1 cellular context compared by ENCODE assay signal in the genomic region with DNA sequence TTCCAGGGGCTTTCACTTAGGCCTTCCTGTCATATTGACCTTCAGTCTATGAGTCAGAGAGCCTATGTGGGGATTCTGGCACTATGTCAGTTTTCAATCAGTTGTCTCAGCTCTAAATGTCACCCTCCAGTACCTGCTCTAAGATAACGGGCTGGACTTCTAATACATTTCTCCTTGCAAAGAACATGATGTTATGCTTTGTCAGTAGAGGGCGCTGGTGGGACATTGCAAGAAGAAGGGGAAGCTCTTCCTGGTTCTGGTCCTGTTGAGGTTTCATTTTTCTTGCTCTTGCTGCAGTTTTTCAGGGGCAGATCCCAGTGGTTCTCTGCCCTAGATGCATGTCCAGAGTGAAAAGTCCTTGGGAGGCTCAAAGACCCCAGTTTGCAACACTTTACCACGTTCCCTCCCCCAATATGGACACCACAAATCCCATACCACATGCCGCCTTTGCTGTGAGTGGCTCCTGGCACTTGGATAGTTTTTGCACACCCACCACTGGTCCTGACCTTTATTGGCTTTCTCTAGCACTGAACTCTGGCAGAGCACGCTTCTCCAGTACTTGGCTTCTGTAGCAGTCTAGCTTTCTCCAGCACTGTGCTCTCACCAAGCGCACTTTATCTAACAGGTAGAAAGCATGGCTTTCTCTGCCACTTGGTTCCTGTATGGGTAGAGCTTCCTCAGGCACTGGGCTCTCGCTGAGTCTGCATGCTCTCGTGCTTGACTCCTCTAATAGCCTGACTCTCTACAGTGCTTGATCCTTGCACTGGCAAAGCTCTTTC.
A peak's percentile ranks its signal among the peaks of the same experiment; 100 is the strongest.
TF ChIP-seq lines count a peak whose summit lies in the region.

No MANE protein-coding gene starts in this region.

TF ChIP-seq in HepG2, 621 proteins besides CTCF, POLR2A, EP300 and RAD21 (continued from another document and continues in another):
- peak; percentile 92; the same call in 1 of the 2 replicates for TF ChIP-seq KIAA2018 (CRISPR knock-in tag; IDR thresholded peaks at IDR 0.05; ENCODE audit: borderline replicate concordance)
- peak; percentile 28 for TF ChIP-seq JARID2 (CRISPR knock-in tag; IDR thresholded peaks at IDR 0.05; ENCODE audit: insufficient replicate concordance)
- peak; percentile 37; the same call in 1 of the 2 replicates for TF ChIP-seq ZNF780A (CRISPR knock-in tag; IDR thresholded peaks at IDR 0.05)
- TF ChIP-seq, protein P1, sequence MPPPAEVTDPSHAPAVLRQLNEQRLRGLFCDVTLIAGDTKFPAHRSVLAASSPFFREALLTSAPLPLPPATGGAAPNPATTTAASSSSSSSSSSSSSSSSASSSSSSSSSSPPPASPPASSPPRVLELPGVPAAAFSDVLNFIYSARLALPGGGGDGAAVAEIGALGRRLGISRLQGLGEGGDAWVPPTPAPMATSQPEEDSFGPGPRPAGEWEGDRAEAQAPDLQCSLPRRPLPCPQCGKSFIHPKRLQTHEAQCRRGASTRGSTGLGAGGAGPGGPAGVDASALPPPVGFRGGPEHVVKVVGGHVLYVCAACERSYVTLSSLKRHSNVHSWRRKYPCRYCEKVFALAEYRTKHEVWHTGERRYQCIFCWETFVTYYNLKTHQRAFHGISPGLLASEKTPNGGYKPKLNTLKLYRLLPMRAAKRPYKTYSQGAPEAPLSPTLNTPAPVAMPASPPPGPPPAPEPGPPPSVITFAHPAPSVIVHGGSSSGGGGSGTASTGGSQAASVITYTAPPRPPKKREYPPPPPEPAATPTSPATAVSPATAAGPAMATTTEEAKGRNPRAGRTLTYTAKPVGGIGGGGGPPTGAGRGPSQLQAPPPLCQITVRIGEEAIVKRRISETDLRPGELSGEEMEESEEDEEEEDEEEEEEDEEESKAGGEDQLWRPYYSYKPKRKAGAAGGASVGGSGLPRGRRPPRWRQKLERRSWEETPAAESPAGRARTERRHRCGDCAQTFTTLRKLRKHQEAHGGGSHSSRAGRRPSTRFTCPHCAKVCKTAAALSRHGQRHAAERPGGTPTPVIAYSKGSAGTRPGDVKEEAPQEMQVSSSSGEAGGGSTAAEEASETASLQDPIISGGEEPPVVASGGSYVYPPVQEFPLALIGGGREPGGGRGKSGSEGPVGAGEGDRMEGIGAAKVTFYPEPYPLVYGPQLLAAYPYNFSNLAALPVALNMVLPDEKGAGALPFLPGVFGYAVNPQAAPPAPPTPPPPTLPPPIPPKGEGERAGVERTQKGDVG (CRISPR knock-in tag; IDR thresholded peaks at IDR 0.05; ENCODE audit: borderline replicate concordance), result 0 out of 2 replicates have a peak, but pooled peaks have one; percentile 26
- no peak; the same call in 1 of the 2 replicates for TF ChIP-seq ZFY (CRISPR knock-in tag; IDR thresholded peaks at IDR 0.05)
- TF ChIP-seq, protein P2, sequence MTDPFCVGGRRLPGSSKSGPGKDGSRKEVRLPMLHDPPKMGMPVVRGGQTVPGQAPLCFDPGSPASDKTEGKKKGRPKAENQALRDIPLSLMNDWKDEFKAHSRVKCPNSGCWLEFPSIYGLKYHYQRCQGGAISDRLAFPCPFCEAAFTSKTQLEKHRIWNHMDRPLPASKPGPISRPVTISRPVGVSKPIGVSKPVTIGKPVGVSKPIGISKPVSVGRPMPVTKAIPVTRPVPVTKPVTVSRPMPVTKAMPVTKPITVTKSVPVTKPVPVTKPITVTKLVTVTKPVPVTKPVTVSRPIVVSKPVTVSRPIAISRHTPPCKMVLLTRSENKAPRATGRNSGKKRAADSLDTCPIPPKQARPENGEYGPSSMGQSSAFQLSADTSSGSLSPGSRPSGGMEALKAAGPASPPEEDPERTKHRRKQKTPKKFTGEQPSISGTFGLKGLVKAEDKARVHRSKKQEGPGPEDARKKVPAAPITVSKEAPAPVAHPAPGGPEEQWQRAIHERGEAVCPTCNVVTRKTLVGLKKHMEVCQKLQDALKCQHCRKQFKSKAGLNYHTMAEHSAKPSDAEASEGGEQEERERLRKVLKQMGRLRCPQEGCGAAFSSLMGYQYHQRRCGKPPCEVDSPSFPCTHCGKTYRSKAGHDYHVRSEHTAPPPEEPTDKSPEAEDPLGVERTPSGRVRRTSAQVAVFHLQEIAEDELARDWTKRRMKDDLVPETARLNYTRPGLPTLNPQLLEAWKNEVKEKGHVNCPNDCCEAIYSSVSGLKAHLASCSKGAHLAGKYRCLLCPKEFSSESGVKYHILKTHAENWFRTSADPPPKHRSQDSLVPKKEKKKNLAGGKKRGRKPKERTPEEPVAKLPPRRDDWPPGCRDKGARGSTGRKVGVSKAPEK (CRISPR knock-in tag; IDR thresholded peaks at IDR 0.05; ENCODE audit: borderline replicate concordance), result no peak
- TF ChIP-seq ZBTB1 (CRISPR knock-in tag; IDR thresholded peaks at IDR 0.05; ENCODE audit: borderline replicate concordance), result no peak
- TF ChIP-seq ZNF615 (CRISPR knock-in tag; IDR thresholded peaks at IDR 0.05; ENCODE audit: borderline replicate concordance), result no peak
- no peak for TF ChIP-seq ZNF567 (CRISPR knock-in tag; IDR thresholded peaks at IDR 0.05; ENCODE audit: borderline replicate concordance)
- no peak for TF ChIP-seq ZNF34 (CRISPR knock-in tag; IDR thresholded peaks at IDR 0.05; ENCODE audit: borderline replicate concordance)
- TF ChIP-seq, protein P3, sequence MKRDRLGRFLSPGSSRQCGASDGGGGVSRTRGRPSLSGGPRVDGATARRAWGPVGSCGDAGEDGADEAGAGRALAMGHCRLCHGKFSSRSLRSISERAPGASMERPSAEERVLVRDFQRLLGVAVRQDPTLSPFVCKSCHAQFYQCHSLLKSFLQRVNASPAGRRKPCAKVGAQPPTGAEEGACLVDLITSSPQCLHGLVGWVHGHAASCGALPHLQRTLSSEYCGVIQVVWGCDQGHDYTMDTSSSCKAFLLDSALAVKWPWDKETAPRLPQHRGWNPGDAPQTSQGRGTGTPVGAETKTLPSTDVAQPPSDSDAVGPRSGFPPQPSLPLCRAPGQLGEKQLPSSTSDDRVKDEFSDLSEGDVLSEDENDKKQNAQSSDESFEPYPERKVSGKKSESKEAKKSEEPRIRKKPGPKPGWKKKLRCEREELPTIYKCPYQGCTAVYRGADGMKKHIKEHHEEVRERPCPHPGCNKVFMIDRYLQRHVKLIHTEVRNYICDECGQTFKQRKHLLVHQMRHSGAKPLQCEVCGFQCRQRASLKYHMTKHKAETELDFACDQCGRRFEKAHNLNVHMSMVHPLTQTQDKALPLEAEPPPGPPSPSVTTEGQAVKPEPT (CRISPR knock-in tag; IDR thresholded peaks at IDR 0.05; ENCODE audit: low read depth), result no peak
- TF ChIP-seq ETV6 (CRISPR knock-in tag; conservative IDR thresholded peaks at IDR 0.05), result no peak
- peak; percentile 37; the same call in 1 of the 2 replicates for TF ChIP-seq ZNF652 (CRISPR knock-in tag; IDR thresholded peaks at IDR 0.05; ENCODE audit: borderline replicate concordance, low read depth)
- TF ChIP-seq HOXD1 (CRISPR knock-in tag; IDR thresholded peaks at IDR 0.05), result no peak
- TF ChIP-seq, protein P4, sequence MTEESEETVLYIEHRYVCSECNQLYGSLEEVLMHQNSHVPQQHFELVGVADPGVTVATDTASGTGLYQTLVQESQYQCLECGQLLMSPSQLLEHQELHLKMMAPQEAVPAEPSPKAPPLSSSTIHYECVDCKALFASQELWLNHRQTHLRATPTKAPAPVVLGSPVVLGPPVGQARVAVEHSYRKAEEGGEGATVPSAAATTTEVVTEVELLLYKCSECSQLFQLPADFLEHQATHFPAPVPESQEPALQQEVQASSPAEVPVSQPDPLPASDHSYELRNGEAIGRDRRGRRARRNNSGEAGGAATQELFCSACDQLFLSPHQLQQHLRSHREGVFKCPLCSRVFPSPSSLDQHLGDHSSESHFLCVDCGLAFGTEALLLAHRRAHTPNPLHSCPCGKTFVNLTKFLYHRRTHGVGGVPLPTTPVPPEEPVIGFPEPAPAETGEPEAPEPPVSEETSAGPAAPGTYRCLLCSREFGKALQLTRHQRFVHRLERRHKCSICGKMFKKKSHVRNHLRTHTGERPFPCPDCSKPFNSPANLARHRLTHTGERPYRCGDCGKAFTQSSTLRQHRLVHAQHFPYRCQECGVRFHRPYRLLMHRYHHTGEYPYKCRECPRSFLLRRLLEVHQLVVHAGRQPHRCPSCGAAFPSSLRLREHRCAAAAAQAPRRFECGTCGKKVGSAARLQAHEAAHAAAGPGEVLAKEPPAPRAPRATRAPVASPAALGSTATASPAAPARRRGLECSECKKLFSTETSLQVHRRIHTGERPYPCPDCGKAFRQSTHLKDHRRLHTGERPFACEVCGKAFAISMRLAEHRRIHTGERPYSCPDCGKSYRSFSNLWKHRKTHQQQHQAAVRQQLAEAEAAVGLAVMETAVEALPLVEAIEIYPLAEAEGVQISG (CRISPR knock-in tag; IDR thresholded peaks at IDR 0.05), result peak; percentile 79
- TF ChIP-seq ZNF274 (CRISPR knock-in tag; IDR thresholded peaks at IDR 0.05), result 0 out of 2 replicates have a peak, but pooled peaks have one; percentile 37
- TF ChIP-seq STAG1 (CRISPR knock-in tag; IDR thresholded peaks at IDR 0.05), result peak; percentile 90
- 0 out of 2 replicates have a peak, but pooled peaks have one; percentile 25 for TF ChIP-seq ZSCAN31 (CRISPR knock-in tag; IDR thresholded peaks at IDR 0.05; ENCODE audit: low read depth)
- peak; percentile 18; the same call in 1 of the 2 replicates for TF ChIP-seq JUND (CRISPR knock-in tag; IDR thresholded peaks at IDR 0.05)
- no peak for TF ChIP-seq EHMT2 (IDR thresholded peaks at IDR 0.05; ENCODE audit: borderline replicate concordance, low read depth, low read length)
- TF ChIP-seq, protein P5, sequence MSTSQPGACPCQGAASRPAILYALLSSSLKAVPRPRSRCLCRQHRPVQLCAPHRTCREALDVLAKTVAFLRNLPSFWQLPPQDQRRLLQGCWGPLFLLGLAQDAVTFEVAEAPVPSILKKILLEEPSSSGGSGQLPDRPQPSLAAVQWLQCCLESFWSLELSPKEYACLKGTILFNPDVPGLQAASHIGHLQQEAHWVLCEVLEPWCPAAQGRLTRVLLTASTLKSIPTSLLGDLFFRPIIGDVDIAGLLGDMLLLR (CRISPR knock-in tag; IDR thresholded peaks at IDR 0.05), result no peak
- TF ChIP-seq ZNF460 (CRISPR knock-in tag; IDR thresholded peaks at IDR 0.05; ENCODE audit: borderline replicate concordance), result no peak
- TF ChIP-seq DBP (CRISPR knock-in tag; IDR thresholded peaks at IDR 0.05; ENCODE audit: not compliant biosample characterization), result no peak
- no peak for TF ChIP-seq ZSCAN5A (CRISPR knock-in tag; IDR thresholded peaks at IDR 0.05; ENCODE audit: borderline replicate concordance)
